Comparison of ENCODE assay signal across 8 cellular contexts in the genomic region with DNA sequence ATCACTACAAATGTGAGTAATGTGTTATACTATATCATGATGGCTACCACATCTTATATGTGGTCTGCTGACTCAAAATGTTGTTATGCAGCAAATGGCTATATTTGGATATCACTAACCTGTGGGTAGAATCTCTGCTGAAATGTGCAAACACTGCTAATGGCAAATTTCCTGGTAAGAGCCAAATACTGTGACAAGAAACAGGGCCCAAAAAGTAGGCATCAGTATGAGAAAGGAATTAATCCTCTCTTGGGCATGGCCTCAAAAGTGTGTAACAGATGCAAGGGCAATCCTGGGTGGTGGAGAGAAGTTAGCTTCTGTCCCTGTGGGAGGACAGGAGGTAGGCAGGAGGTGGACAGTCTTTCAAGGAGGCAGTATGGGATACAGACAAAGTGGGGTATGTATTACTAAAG. TPM values are rescaled to one million over a fixed set of nuclear protein-coding genes. Genes with fewer than 3 reads are reported as not detected.
DNase-seq lines count a peak whose midpoint lies in the region; ATAC-seq and TF ChIP-seq lines count a peak whose summit lies in the region.

No MANE protein-coding gene starts in this region.

- H3K36me3 ChIP-seq in upper lobe of left lung (peaks cover 0 to 8% (median 0%) of the 10 kb centered on the region in 4 donors), uterus (no peaks in the 10 kb centered on the region)

- CTCF ChIA-PET in AG04449 (lab: Yijun Ruan, JAX): interaction anchor here (1.8 kb wide), 1 partner anchor 12 kb away, joined by 5 read pairs; no protein-coding TSS in a partner anchor

- POLR2A ChIA-PET in AG04449 (lab: Yijun Ruan, JAX): no interaction called here

- no peak for TF ChIP-seq EP300 in upper lobe of left lung (IDR thresholded peaks at IDR 0.05)

- in situ Hi-C loops in astrocyte of the spinal cord (cut with HindIII; ENCODE audit: low sequenced_read_pairs): no loop called here

- H3K9me3 ChIP-seq in upper lobe of left lung: no peaks in the 10 kb centered on the region
- H3K9me3 ChIP-seq in uterus: no peaks in the 10 kb centered on the region

- intact Hi-C loops in uterus (cut with DNase I; ENCODE audit: low total_unique reads): no loop called here

- TF ChIP-seq POLR2A in upper lobe of left lung (IDR thresholded peaks at IDR 0.05): no peak
- no peak for TF ChIP-seq POLR2A in uterus (IDR thresholded peaks at IDR 0.05)

- DNase-seq in AG04449 (ENCODE audit: low read depth, low spot score): peak; percentile 51
- peak; percentile 77 for DNase-seq in astrocyte of the spinal cord (ENCODE audit: low read depth, low spot score)
- DNase-seq in upper lobe of left lung: no peak
- DNase-seq in iPS-NIHi11 (ENCODE audit: low spot score): no peak
- no peak for DNase-seq in uterus
- no peak for DNase-seq in NCI-H524 treated with DMSO at 0.1 percent for 48 hours (lab: John Stamatoyannopoulos, UW)

- H3K4me1 ChIP-seq in upper lobe of left lung (peaks cover 0 to 31% (median 10%) of the 10 kb centered on the region in 4 donors), uterus (peaks cover 0 to 4% of the 10 kb centered on the region in 2 donors)

- H3K27me3 ChIP-seq in upper lobe of left lung (no peaks in the 10 kb centered on the region), uterus (no peaks in the 10 kb centered on the region)

- H3K27ac ChIP-seq in upper lobe of left lung (no peak overlapping the region), uterus (no peak overlapping the region)

- TF ChIP-seq CTCF in AG04449 (IDR thresholded peaks at IDR 0.05; ENCODE audit: insufficient read depth, low read length, missing control alignments) (no peak), astrocyte of the spinal cord (IDR thresholded peaks at IDR 0.05; ENCODE audit: low read depth, low read length) (no peak), upper lobe of left lung (IDR thresholded peaks at IDR 0.05) (no peak), uterus (IDR thresholded peaks at IDR 0.05) (no peak)

- H3K4me3 ChIP-seq in AG04449 (ENCODE audit: low read depth, low read length): no peak overlapping the region
- H3K4me3 ChIP-seq in astrocyte of the spinal cord (ENCODE audit: low read depth, low read length): no peak overlapping the region
- H3K4me3 ChIP-seq in upper lobe of left lung: no peak overlapping the region
- H3K4me3 ChIP-seq in uterus: no peak overlapping the region

- peak; percentile 77 for ATAC-seq in GM19035 (IDR thresholded peaks at IDR 0.05; ENCODE audit: unreplicated experiment)
- peak; percentile 85 for ATAC-seq in HG03354 (IDR thresholded peaks at IDR 0.05; ENCODE audit: poor library complexity, severe bottlenecking, unreplicated experiment)
- ATAC-seq in upper lobe of left lung (ENCODE audit: low FRiP score in 2 of 2): no peak

RNA-seq across cellular contexts. Expression of a gene that starts 13.3 kb away (rescaled TPM):
- total RNA-seq in upper lobe of left lung (10 to 100 TPM; 16.6 to 63.4 (median 35.6) TPM), uterus (100 to 1,000 TPM in 1 of 4 donors, 10 to 100 TPM in 3; 52.3 to 102 (median 79.2) TPM)

RNA-seq across cellular contexts. Expression of a gene that starts 26.8 kb away (rescaled TPM):
- total RNA-seq in upper lobe of left lung: 100 to 1,000 TPM in 3 of 6 donors, 10 to 100 TPM in 3; 14.8 to 164 (median 107) TPM
- 10 to 100 TPM; 36.5 to 84.5 (median 61.1) TPM for total RNA-seq in uterus

Comparison
In these comparisons a context has a peak if more than half of its experiments do, and no peak if none do; other contexts are left out.
1. DNase-seq: peak in AG04449 (single experiment) and astrocyte of the spinal cord (single experiment); none in upper lobe of left lung (0 of 2), iPS-NIHi11 (single experiment), uterus (0 of 2) and NCI-H524 treated with DMSO at 0.1 percent for 48 hours (single experiment).
2. ATAC-seq: peak in GM19035 (single experiment) and HG03354 (single experiment); none in upper lobe of left lung (0 of 2).